In the genomic region with DNA sequence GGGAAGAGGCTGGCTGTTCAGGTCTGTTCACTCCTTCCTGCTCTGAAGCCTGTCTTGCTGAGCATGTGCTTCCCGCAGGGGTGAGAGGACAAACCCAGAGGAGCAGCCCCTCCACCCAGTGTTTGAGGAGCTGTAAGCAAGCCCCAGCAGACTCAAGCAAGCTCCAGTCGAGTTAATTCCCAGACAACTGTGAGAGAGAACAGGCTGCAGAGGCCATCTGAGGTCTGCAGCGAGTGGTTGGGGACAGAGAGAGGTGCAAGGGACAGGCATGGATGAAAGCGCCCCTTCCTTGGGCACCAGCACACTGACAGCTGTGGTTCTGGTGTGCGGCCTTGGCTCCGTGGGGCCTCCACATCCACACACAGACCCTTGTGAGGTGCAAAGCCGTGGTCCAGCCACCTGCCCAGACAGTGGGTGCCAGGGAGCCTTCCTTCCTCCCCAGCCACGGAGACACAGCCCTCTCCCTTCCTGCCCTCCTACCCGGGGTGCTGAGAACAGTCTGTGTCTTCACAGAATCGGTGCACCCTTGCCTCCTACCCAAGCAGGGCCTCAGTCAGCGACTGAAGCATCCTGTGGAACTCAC, we compare ENCODE assay signal across 17 cellular contexts. TPM values are rescaled to one million over a fixed set of nuclear protein-coding genes. Genes with fewer than 3 reads are reported as not detected.
A peak's percentile ranks its signal among the peaks of the same experiment; 100 is the strongest.
DNase-seq lines count a peak whose midpoint lies in the region; ATAC-seq and TF ChIP-seq lines count a peak whose summit lies in the region.
"Had no signal": no experiment of that assay in that cellular context is flagged by ENCODE, and none has a peak within 500 bp of the region (broad histone marks: within the 10 kb centered on the region; RNA-seq: fewer than 3 reads in every experiment).

No MANE protein-coding gene starts in this region.

- H3K27ac ChIP-seq in coronary artery (no peak overlapping the region), stomach (no peak overlapping the region)
- H3K27ac ChIP-seq: left ventricle myocardium inferior had no signal

- intact Hi-C loops in stomach (cut with DNase I; ENCODE audit: low total_unique reads), result no loop called here

- H3K9me3 Mint-ChIP-seq in activated CD4-positive, alpha-beta T cell treated with anti-CD3 and anti-CD28 coated beads, Interleukin-2, amount 10 ng/mL, durations not matched to agents 7 days and 5 days, result no peaks in the 10 kb centered on the region
- H3K9me3 Mint-ChIP-seq in stimulated activated naive CD8-positive, alpha-beta T cell treated with anti-CD3 and anti-CD28 coated beads, Interleukin-15, amount 100 ng/mL, for 72 hours, result no peaks in the 10 kb centered on the region

- H3K27me3 Mint-ChIP-seq in activated CD4-positive, alpha-beta T cell treated with anti-CD3 and anti-CD28 coated beads, Interleukin-2, amount 10 ng/mL, durations not matched to agents 7 days and 5 days, result no peaks in the 10 kb centered on the region
- H3K27me3 Mint-ChIP-seq in stimulated activated naive CD8-positive, alpha-beta T cell treated with anti-CD3 and anti-CD28 coated beads, Interleukin-15, amount 100 ng/mL, for 72 hours, result no peaks in the 10 kb centered on the region

- POLR2A ChIA-PET in activated CD4-positive, alpha-beta T cell treated with anti-CD3 and anti-CD28 coated beads, Interleukin-2, amount 10 ng/mL, durations not matched to agents 7 days and 5 days (lab: Charles Lee), result no interaction called here

- TF ChIP-seq POLR2A in stomach (IDR thresholded peaks at IDR 0.05), result no peak

- no peaks in the 10 kb centered on the region for H3K9me3 ChIP-seq in stomach
- H3K9me3 ChIP-seq: left ventricle myocardium inferior had no signal

- peaks cover 0 to 14% (median 0%) of the 10 kb centered on the region in 3 donors for H3K27me3 ChIP-seq in stomach

- CTCF ChIA-PET in activated CD4-positive, alpha-beta T cell treated with anti-CD3 and anti-CD28 coated beads, Interleukin-2, amount 10 ng/mL, durations not matched to agents 7 days and 5 days (lab: Charles Lee), result interaction anchor here (0.5 to 8.6 kb wide), 6 partner anchors 9 to 1260 kb away, joined by 3 to 92 read pairs (median 4); no protein-coding TSS in a partner anchor

- DNase-seq in activated CD4-positive, alpha-beta T cell treated with anti-CD3 and anti-CD28 coated beads, Interleukin-2, amount 10 ng/mL, durations not matched to agents 7 days and 5 days, result peak; percentile 35
- DNase-seq in activated CD4-positive, alpha-beta T cell treated with anti-CD3 and anti-CD28 coated beads for 48 hours, result no peak
- DNase-seq in coronary artery (ENCODE audit: low spot score), result peak; percentile 64
- DNase-seq in stimulated activated naive CD8-positive, alpha-beta T cell treated with anti-CD3 and anti-CD28 coated beads, Interleukin-15, amount 100 ng/mL, for 72 hours, result no peak
- DNase-seq in hippocampal formation (lab: John Stamatoyannopoulos, UW), result no peak
- DNase-seq in kidney tubule cell (ENCODE audit: low spot score), result no peak
- no peak for DNase-seq in stomach
- DNase-seq: dermis blood vessel endothelial cell, left ventricle myocardium inferior, NCI-H2081, nephron progenitor cell, retina, RPMI8226, T-helper 9 cell had no signal

- H3K4me1 Mint-ChIP-seq in activated CD4-positive, alpha-beta T cell treated with anti-CD3 and anti-CD28 coated beads, Interleukin-2, amount 10 ng/mL, durations not matched to agents 7 days and 5 days, result peaks cover 44% of the 10 kb centered on the region
- peaks cover 55% of the 10 kb centered on the region for H3K4me1 Mint-ChIP-seq in stimulated activated naive CD8-positive, alpha-beta T cell treated with anti-CD3 and anti-CD28 coated beads, Interleukin-15, amount 100 ng/mL, for 72 hours

- H3K36me3 ChIP-seq in stomach, result no peaks in the 10 kb centered on the region
- H3K36me3 ChIP-seq: left ventricle myocardium inferior had no signal

- TF ChIP-seq CTCF in coronary artery (IDR thresholded peaks at IDR 0.05) (no peak), stomach (IDR thresholded peaks at IDR 0.05) (no peak)

- no peaks in the 10 kb centered on the region for H3K36me3 Mint-ChIP-seq in activated CD4-positive, alpha-beta T cell treated with anti-CD3 and anti-CD28 coated beads, Interleukin-2, amount 10 ng/mL, durations not matched to agents 7 days and 5 days (ENCODE audit: low read depth)

- H3K4me1 ChIP-seq in stomach, result peaks cover 0 to 24% (median 13%) of the 10 kb centered on the region in 4 donors
- H3K4me1 ChIP-seq: left ventricle myocardium inferior had no signal

- peak; percentile 27 to 44 for ATAC-seq in activated CD4-positive, CD25-positive, alpha-beta regulatory T cell treated with anti-CD3 and anti-CD28 coated beads, Interleukin-2, amount 50 U/mL, for 24 hours
- ATAC-seq in stimulated activated naive CD8-positive, alpha-beta T cell treated with anti-CD3 and anti-CD28 coated beads, Interleukin-15, amount 100 ng/mL, for 72 hours, result peak; percentile 75

- 71 to 80% (median 76%) methylated on average over 10 to 11 of the region's 11 CpGs for WGBS in stomach, 5 donors

- peak overlapping the region; percentile 91 for H3K27ac Mint-ChIP-seq in activated CD4-positive, alpha-beta T cell treated with anti-CD3 and anti-CD28 coated beads, Interleukin-2, amount 10 ng/mL, durations not matched to agents 7 days and 5 days
- H3K27ac Mint-ChIP-seq in stimulated activated naive CD8-positive, alpha-beta T cell treated with anti-CD3 and anti-CD28 coated beads, Interleukin-15, amount 100 ng/mL, for 72 hours, result peak overlapping the region; percentile 91 to 94
- H3K27ac Mint-ChIP-seq: nephron progenitor cell had no signal

- no peak overlapping the region for H3K4me3 Mint-ChIP-seq in activated CD4-positive, alpha-beta T cell treated with anti-CD3 and anti-CD28 coated beads, Interleukin-2, amount 10 ng/mL, durations not matched to agents 7 days and 5 days
- peak overlapping the region; percentile 18 to 60 for H3K4me3 Mint-ChIP-seq in stimulated activated naive CD8-positive, alpha-beta T cell treated with anti-CD3 and anti-CD28 coated beads, Interleukin-15, amount 100 ng/mL, for 72 hours
- H3K4me3 Mint-ChIP-seq: nephron progenitor cell had no signal

- no peak for TF ChIP-seq EP300 in stomach (IDR thresholded peaks at IDR 0.05)

- H3K4me3 ChIP-seq in coronary artery (no peak overlapping the region), stomach (no peak overlapping the region)
- H3K4me3 ChIP-seq: left ventricle myocardium inferior had no signal

RNA-seq across cellular contexts. Expression of a gene that starts 36.2 kb away (rescaled TPM):
- 100 to 1,000 TPM; 237 to 339 TPM for total RNA-seq in activated CD4-positive, alpha-beta T cell treated with anti-CD3 and anti-CD28 coated beads, Interleukin-2, amount 10 ng/mL, durations not matched to agents 7 days and 5 days
- 10 to 100 TPM in 3 of 5 donors, 1 to 10 TPM in 2; 3.2 to 95.5 (median 15.8) TPM for total RNA-seq in stomach
- polyA plus RNA-seq in stomach, result 100 to 1,000 TPM in 1 of 3 donors, 10 to 100 TPM in 2; 14.8 to 198 (median 67.2) TPM
- total RNA-seq: HT-29, MCF 10A had no signal

RNA-seq across cellular contexts. Expression of a gene that starts 59.9 kb away (rescaled TPM):
- total RNA-seq in activated CD4-positive, alpha-beta T cell treated with anti-CD3 and anti-CD28 coated beads, Interleukin-2, amount 10 ng/mL, durations not matched to agents 7 days and 5 days, result 10 to 100 TPM; 70.3 to 71.7 TPM
- 10 to 100 TPM; 28.6 to 75.2 (median 43.7) TPM for total RNA-seq in stomach
- polyA plus RNA-seq in stomach, result 10 to 100 TPM; 44.5 to 78.2 (median 49.8) TPM

Comparison
In these comparisons a context has a peak if more than half of its experiments do, and no peak if none do; other contexts are left out.
1. DNase-seq: peak in activated CD4-positive, alpha-beta T cell treated with anti-CD3 and anti-CD28 coated beads, Interleukin-2, amount 10 ng/mL, durations not matched to agents 7 days and 5 days (single experiment) and coronary artery (single experiment); none in activated CD4-positive, alpha-beta T cell treated with anti-CD3 and anti-CD28 coated beads for 48 hours (single experiment), stimulated activated naive CD8-positive, alpha-beta T cell treated with anti-CD3 and anti-CD28 coated beads, Interleukin-15, amount 100 ng/mL, for 72 hours (0 of 2), hippocampal formation (0 of 2), kidney tubule cell (single experiment) and stomach (single experiment).